Comparison of ENCODE assay signal across 1 cellular context in genomic region chr1:63454269-63454668, GRCh38.
TF ChIP-seq lines count a peak whose summit lies in the region.

No MANE protein-coding gene starts in this region.

TF ChIP-seq in A549, 52 proteins besides CTCF, POLR2A, EP300 and RAD21 (continued from another document):
- TF ChIP-seq, protein P1, sequence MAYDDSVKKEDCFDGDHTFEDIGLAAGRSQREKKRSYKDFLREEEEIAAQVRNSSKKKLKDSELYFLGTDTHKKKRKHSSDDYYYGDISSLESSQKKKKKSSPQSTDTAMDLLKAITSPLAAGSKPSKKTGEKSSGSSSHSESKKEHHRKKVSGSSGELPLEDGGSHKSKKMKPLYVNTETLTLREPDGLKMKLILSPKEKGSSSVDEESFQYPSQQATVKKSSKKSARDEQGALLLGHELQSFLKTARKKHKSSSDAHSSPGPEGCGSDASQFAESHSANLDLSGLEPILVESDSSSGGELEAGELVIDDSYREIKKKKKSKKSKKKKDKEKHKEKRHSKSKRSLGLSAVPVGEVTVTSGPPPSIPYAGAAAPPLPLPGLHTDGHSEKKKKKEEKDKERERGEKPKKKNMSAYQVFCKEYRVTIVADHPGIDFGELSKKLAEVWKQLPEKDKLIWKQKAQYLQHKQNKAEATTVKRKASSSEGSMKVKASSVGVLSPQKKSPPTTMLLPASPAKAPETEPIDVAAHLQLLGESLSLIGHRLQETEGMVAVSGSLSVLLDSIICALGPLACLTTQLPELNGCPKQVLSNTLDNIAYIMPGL (CRISPR knock-in tag; IDR thresholded peaks at IDR 0.05; ENCODE audit: borderline replicate concordance), result no peak
- TF ChIP-seq NR3C1 (IDR thresholded peaks at IDR 0.05) (no peak), CEBPB (IDR thresholded peaks at IDR 0.05) (no peak), TP53 (CRISPR knock-in tag; IDR thresholded peaks at IDR 0.05) (no peak), ZFP36 (IDR thresholded peaks at IDR 0.05; ENCODE audit: borderline replicate concordance, partially characterized antibody) (no peak), BHLHE40 (IDR thresholded peaks at IDR 0.05; ENCODE audit: low read depth, low read length) (no peak), JUN (IDR thresholded peaks at IDR 0.05) (no peak)
- TF ChIP-seq, protein P2, sequence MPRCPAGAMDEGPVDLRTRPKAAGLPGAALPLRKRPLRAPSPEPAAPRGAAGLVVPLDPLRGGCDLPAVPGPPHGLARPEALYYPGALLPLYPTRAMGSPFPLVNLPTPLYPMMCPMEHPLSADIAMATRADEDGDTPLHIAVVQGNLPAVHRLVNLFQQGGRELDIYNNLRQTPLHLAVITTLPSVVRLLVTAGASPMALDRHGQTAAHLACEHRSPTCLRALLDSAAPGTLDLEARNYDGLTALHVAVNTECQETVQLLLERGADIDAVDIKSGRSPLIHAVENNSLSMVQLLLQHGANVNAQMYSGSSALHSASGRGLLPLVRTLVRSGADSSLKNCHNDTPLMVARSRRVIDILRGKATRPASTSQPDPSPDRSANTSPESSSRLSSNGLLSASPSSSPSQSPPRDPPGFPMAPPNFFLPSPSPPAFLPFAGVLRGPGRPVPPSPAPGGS (IDR thresholded peaks at IDR 0.05), result no peak
- TF ChIP-seq, protein P3, sequence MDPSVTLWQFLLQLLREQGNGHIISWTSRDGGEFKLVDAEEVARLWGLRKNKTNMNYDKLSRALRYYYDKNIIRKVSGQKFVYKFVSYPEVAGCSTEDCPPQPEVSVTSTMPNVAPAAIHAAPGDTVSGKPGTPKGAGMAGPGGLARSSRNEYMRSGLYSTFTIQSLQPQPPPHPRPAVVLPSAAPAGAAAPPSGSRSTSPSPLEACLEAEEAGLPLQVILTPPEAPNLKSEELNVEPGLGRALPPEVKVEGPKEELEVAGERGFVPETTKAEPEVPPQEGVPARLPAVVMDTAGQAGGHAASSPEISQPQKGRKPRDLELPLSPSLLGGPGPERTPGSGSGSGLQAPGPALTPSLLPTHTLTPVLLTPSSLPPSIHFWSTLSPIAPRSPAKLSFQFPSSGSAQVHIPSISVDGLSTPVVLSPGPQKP (IDR thresholded peaks at IDR 0.05; ENCODE audit: low read depth, low read length), result no peak
